In genomic region chr7:94216944-94217461, GRCh38 we compare ENCODE assay signal across 16 cellular contexts.
"Had no signal": no experiment of that assay in that cellular context is flagged by ENCODE, and none has a peak within 500 bp of the region (broad histone marks: within the 10 kb centered on the region; RNA-seq: fewer than 3 reads in every experiment).

No MANE protein-coding gene starts in this region.

- H3K27me3 ChIP-seq: cardiac muscle cell, colonic mucosa, sigmoid colon had no signal

- H3K27ac ChIP-seq: cardiac muscle cell, colonic mucosa, prostate gland, sigmoid colon, thoracic aorta had no signal

- H3K4me1 ChIP-seq: colonic mucosa, prostate gland, sigmoid colon had no signal

- H3K4me3 Mint-ChIP-seq: naive thymus-derived CD8-positive, alpha-beta T cell; stimulated activated naive CD8-positive, alpha-beta T cell treated with anti-CD3 and anti-CD28 coated beads, Interleukin-15, Interleukin-2, amounts not matched to agents 100 ng/mL and 50 ng/mL, for 24 hours; T-helper 2 cell treated with Interferon-gamma antibody and Interleukin-4, amounts not matched to agents 5 μg/mL and 100 μg/mL, for 36 hours had no signal

- H3K4me3 ChIP-seq: cardiac muscle cell, colonic mucosa, prostate gland, sigmoid colon, thoracic aorta had no signal

- H3K4me1 Mint-ChIP-seq: naive thymus-derived CD8-positive, alpha-beta T cell had no signal

- FAIRE-seq: urothelium cell line had no signal

- H3K36me3 Mint-ChIP-seq: naive thymus-derived CD8-positive, alpha-beta T cell had no signal

- ATAC-seq: activated CD4-positive, CD25-positive, alpha-beta regulatory T cell treated with anti-CD3 and anti-CD28 coated beads, Interleukin-2, amount 50 U/mL, for 24 hours; naive thymus-derived CD8-positive, alpha-beta T cell had no signal

- H3K36me3 ChIP-seq: cardiac muscle cell, colonic mucosa, prostate gland, sigmoid colon, thoracic aorta had no signal

- H3K27me3 Mint-ChIP-seq: stimulated activated naive CD8-positive, alpha-beta T cell treated with anti-CD3 and anti-CD28 coated beads, Interleukin-15, Interleukin-2, amounts not matched to agents 100 ng/mL and 50 ng/mL, for 24 hours had no signal

- H3K27ac Mint-ChIP-seq: naive thymus-derived CD8-positive, alpha-beta T cell; stimulated activated naive CD8-positive, alpha-beta T cell treated with anti-CD3 and anti-CD28 coated beads, Interleukin-15, Interleukin-2, amounts not matched to agents 100 ng/mL and 50 ng/mL, for 24 hours; T-helper 2 cell treated with Interferon-gamma antibody and Interleukin-4, amounts not matched to agents 5 μg/mL and 100 μg/mL, for 36 hours had no signal

- DNase-seq: activated naive CD4-positive, alpha-beta T cell treated with anti-CD3 and anti-CD28 coated beads, Interleukin-2, amount 50 U/mL, for 16 hours; activated T-cell treated with anti-CD3 and anti-CD28 coated beads, Interleukin-2, amount 50 U/mL, for 1 hour; amniotic stem cell; colonic mucosa; effector CD4-positive, alpha-beta T cell; glutamatergic neuron; naive thymus-derived CD8-positive, alpha-beta T cell; sigmoid colon; stimulated activated CD4-positive, alpha-beta T cell treated with anti-CD3 and anti-CD28 coated beads, Interleukin-4, amount 100 ng/mL, for 24 hours had no signal

- H3K9me3 ChIP-seq: colonic mucosa, prostate gland, sigmoid colon, thoracic aorta had no signal
